In genomic region chr20:17636523-17637412, GRCh38 we compare ENCODE assay signal across 11 cellular contexts. TPM values are rescaled to one million over a fixed set of nuclear protein-coding genes. Genes with fewer than 3 reads are reported as not detected.
DNase-seq lines count a peak whose midpoint lies in the region; ATAC-seq, FAIRE-seq and TF ChIP-seq lines count a peak whose summit lies in the region.
"Had no signal": no experiment of that assay in that cellular context is flagged by ENCODE, and none has a peak within 500 bp of the region (broad histone marks: within the 10 kb centered on the region; RNA-seq: fewer than 3 reads in every experiment).

No MANE protein-coding gene starts in this region.

- no peaks in the 10 kb centered on the region for H3K36me3 Mint-ChIP-seq in activated naive CD4-positive, alpha-beta T cell treated with anti-CD3 and anti-CD28 coated beads, Interleukin-2, amount 50 U/mL, for 72 hours

- FAIRE-seq in H1 (lab: Jason Lieb, UNC): no peak
- FAIRE-seq: GM19239 had no signal

- peaks cover 10% of the 10 kb centered on the region for H3K79me1 ChIP-seq in H1 (ENCODE audit: low read depth, low read length)

- POLR2A ChIA-PET in H1 (lab: Charles Lee; ENCODE audit: partially characterized antibody): interaction anchor here (0.5 to 1.2 kb wide), 3 partner anchors 18 to 349 kb away, joined by 3 read pairs; no protein-coding TSS in a partner anchor

- no peak overlapping the region for H3K23ac ChIP-seq in H1 (ENCODE audit: insufficient read length)

- ATAC-seq in activated naive CD4-positive, alpha-beta T cell treated with anti-CD3 and anti-CD28 coated beads, Interleukin-2, amount 50 U/mL, for 72 hours: no peak

- H3K36me3 ChIP-seq in H1 (ENCODE audit: control insufficient read depth in 2 of 4, insufficient read depth in 4 of 4, low read length in 3 of 4) (peaks cover 17 to 38% (median 24%) of the 10 kb centered on the region in 4 experiments), MG63 (peaks cover 20% of the 10 kb centered on the region)

- 0 out of 2 replicates have a peak overlapping the region, but pooled peaks have one; percentile 46 for H2BK15ac ChIP-seq in H1 (ENCODE audit: low read length)

- H3K27me3 ChIP-seq in H1 (replicated peaks in 1 of 4; ENCODE audit: control insufficient read depth in 3 of 4, extremely low read depth in 1 of 4, insufficient read depth in 3 of 4, low read length in 3 of 4) (no peaks in the 10 kb centered on the region), MG63 (no peaks in the 10 kb centered on the region)

- H3K4me2 ChIP-seq in H1 (ENCODE audit: insufficient read depth in 1 of 2, low read depth in 2 of 2, low read length in 2 of 2): no peak overlapping the region

- H3K4ac ChIP-seq in H1 (replicated peaks; ENCODE audit: insufficient read length, low read depth, low read length): no peak overlapping the region

- no peaks in the 10 kb centered on the region for H3K9me3 Mint-ChIP-seq in activated naive CD4-positive, alpha-beta T cell treated with anti-CD3 and anti-CD28 coated beads, Interleukin-2, amount 50 U/mL, for 72 hours

- DNase-seq in Ammon's horn (ENCODE audit: low spot score) (peak; percentile 93), NCI-H2171 (lab: John Stamatoyannopoulos, UW) (peak; percentile 23), H1 (ENCODE audit: low read depth in 1 of 2, low spot score in 2 of 2) (no peak), myocyte (ENCODE audit: low read depth) (peak; percentile 46), GM03348 (ENCODE audit: low spot score) (no peak), MG63 (no peak)
- DNase-seq in activated naive CD4-positive, alpha-beta T cell treated with anti-CD3 and anti-CD28 coated beads, Interleukin-2, amount 50 U/mL, for 72 hours (ENCODE audit: low spot score in 2 of 2): no peak
- DNase-seq in activated CD8-positive, alpha-beta memory T cell treated with anti-CD3 and anti-CD28 coated beads, Interleukin-2, amount 50 U/mL, for 48 hours: no peak
- DNase-seq: AML-193, SW 1271 had no signal

- no peak overlapping the region for H2AK5ac ChIP-seq in H1 (ENCODE audit: low read depth, low read length)

- H2BK120ac ChIP-seq in H1 (replicated peaks; ENCODE audit: low read depth, low read length): no peak overlapping the region

- peaks cover 4 to 15% of the 10 kb centered on the region in 2 experiments for H4K20me1 ChIP-seq in H1 (replicated peaks in 1 of 2; ENCODE audit: control insufficient read depth in 1 of 2, insufficient read depth in 2 of 2, low read length in 2 of 2)

- no peak for TF ChIP-seq POLR2A in H1 (IDR thresholded peaks at IDR 0.05; ENCODE audit: control extremely low read depth in 1 of 2, low read depth in 2 of 2, low read length in 2 of 2)

- H3K9me3 ChIP-seq in H1 (ENCODE audit: insufficient read depth in 2 of 2, low read depth in 1 of 2, low read length in 1 of 2): no peaks in the 10 kb centered on the region
- no peaks in the 10 kb centered on the region for H3K9me3 ChIP-seq in MG63

- no peak overlapping the region for H3K56ac ChIP-seq in H1 (replicated peaks; ENCODE audit: insufficient read length, low read depth, low read length)

- no peak overlapping the region for H2BK20ac ChIP-seq in H1 (ENCODE audit: low read length)

- peaks cover 0 to 5% of the 10 kb centered on the region in 2 experiments; a peak in 1 of 4 replicates for H3K79me2 ChIP-seq in H1 (ENCODE audit: control insufficient read depth in 1 of 2, insufficient read depth in 2 of 2, low read length in 2 of 2)

- WGBS in H1 (ENCODE audit: extremely low coverage in 1 of 2, insufficient coverage in 1 of 2, insufficient read length in 1 of 2, insufficient replicate concordance in 2 of 2, low coverage in 1 of 2, low lambda C conversion rate in 2 of 2, missing lambda C conversion rate in 1 of 2), 2 experiments: 84% methylated on average over 21 of the region's 24 CpGs; no CpG with 5 or more reads in 1 of the 2 experiments

- H3K27ac ChIP-seq in H1 (ENCODE audit: low read depth, low read length): no peak overlapping the region

- peak; percentile 11 to 45 (median 28); a peak in 3 of 4 replicates for TF ChIP-seq CTCF in H1 (IDR thresholded peaks at IDR 0.05; ENCODE audit: control extremely low read depth in 1 of 3, insufficient read depth in 1 of 3, low read depth in 1 of 3, low read length in 3 of 3)

- peak overlapping the region; percentile 9 for H4K8ac ChIP-seq in H1 (ENCODE audit: extremely low read depth, insufficient read depth, low read length)

- H3K14ac ChIP-seq in H1 (ENCODE audit: insufficient read length): no peak overlapping the region

- H3K4me3 ChIP-seq in H1 (ENCODE audit: extremely low read depth in 1 of 4, insufficient read depth in 2 of 4, low read depth in 3 of 4, low read length in 4 of 4) (no peak overlapping the region), MG63 (no peak overlapping the region)

- H2BK5ac ChIP-seq in H1 (ENCODE audit: low read depth, low read length): peak overlapping the region; percentile 49; the same call in 1 of the 2 replicates

- 0 out of 2 replicates have a peak overlapping the region, but pooled peaks have one; percentile 17 for H2BK12ac ChIP-seq in H1 (ENCODE audit: low read depth, low read length)

- TF ChIP-seq RAD21 in H1 (IDR thresholded peaks at IDR 0.05 in 1 of 2, conservative IDR thresholded peaks at IDR 0.05 in 1 of 2; ENCODE audit: low read depth in 2 of 2, low read length in 2 of 2): peak; percentile 39 to 40

- no peak overlapping the region for H2AFZ ChIP-seq in H1 (ENCODE audit: low read length)

- CTCF ChIA-PET in H1 (lab: Charles Lee; ENCODE audit: partially characterized antibody): interaction anchor here (0.7 to 2.5 kb wide), 8 partner anchors 9 to 359 kb away, joined by 3 to 9 read pairs (median 4); no protein-coding TSS in a partner anchor

- H3K27ac Mint-ChIP-seq in activated naive CD4-positive, alpha-beta T cell treated with anti-CD3 and anti-CD28 coated beads, Interleukin-2, amount 50 U/mL, for 72 hours: no peak overlapping the region

- no peaks in the 10 kb centered on the region for H3K23me2 ChIP-seq in H1 (ENCODE audit: low read depth, low read length)

- no peak overlapping the region for H4K5ac ChIP-seq in H1 (ENCODE audit: insufficient read length, low read depth, low read length)

- no peak overlapping the region; a peak in 1 of 7 replicates for H3K9ac ChIP-seq in H1 (replicated peaks in 1 of 4; ENCODE audit: extremely low read depth in 1 of 4, low read depth in 3 of 4, low read length in 3 of 4)

- peak overlapping the region; percentile 61 for H4K91ac ChIP-seq in H1 (replicated peaks; ENCODE audit: insufficient read length, low read length)

- H3K18ac ChIP-seq in H1 (ENCODE audit: extremely low read depth, low read length): peak overlapping the region; percentile 60; the same call in 1 of the 2 replicates

- peaks cover 0 to 7% (median 3%) of the 10 kb centered on the region in 4 experiments; a peak in 3 of 7 replicates for H3K4me1 ChIP-seq in H1 (replicated peaks in 1 of 4; ENCODE audit: control insufficient read depth in 3 of 4, insufficient read depth in 4 of 4, low read length in 3 of 4)

- no peak for TF ChIP-seq EP300 in H1 (IDR thresholded peaks at IDR 0.05; ENCODE audit: borderline replicate concordance in 1 of 2, low read depth in 2 of 2, low read length in 2 of 2)

TF ChIP-seq in H1, 55 proteins besides CTCF, POLR2A, EP300 and RAD21 (continues in another document):
- TF ChIP-seq SIRT6 (IDR thresholded peaks at IDR 0.05; ENCODE audit: low read length) (no peak), SAP30 (IDR thresholded peaks at IDR 0.05; ENCODE audit: insufficient read depth, insufficient replicate concordance, low read length) (no peak), JUND (IDR thresholded peaks at IDR 0.05; ENCODE audit: low read length) (no peak), SP4 (IDR thresholded peaks at IDR 0.05; ENCODE audit: low read length) (no peak), SIX5 (IDR thresholded peaks at IDR 0.05; ENCODE audit: low read depth, low read length) (no peak), ZNF274 (IDR thresholded peaks at IDR 0.05; ENCODE audit: borderline replicate concordance, extremely low read depth, low read length) (no peak), TAF1 (IDR thresholded peaks at IDR 0.05; ENCODE audit: low read depth, low read length) (no peak), ATF2 (IDR thresholded peaks at IDR 0.05; ENCODE audit: low read length) (no peak), EZH2 (IDR thresholded peaks at IDR 0.05; ENCODE audit: low read depth, low read length, severe bottlenecking) (no peak), KDM4A (IDR thresholded peaks at IDR 0.05; ENCODE audit: low read depth, low read length, severe bottlenecking) (no peak), RXRA (IDR thresholded peaks at IDR 0.05; ENCODE audit: insufficient read depth, low read depth, low read length) (no peak), RFX5 (IDR thresholded peaks at IDR 0.05; ENCODE audit: borderline replicate concordance, low read depth, low read length) (no peak), CHD1 (IDR thresholded peaks at IDR 0.05; ENCODE audit: low read depth, low read length) (no peak)

RNA-seq across cellular contexts. Expression of gene RRBP1, which starts 45.3 kb away (rescaled TPM):
- total RNA-seq in H1 (2021; fragmentation: NEBNext Ultra II Directional; extraction: Animal tissue kit (Norgen Biotek cat#: 25700)): 153 and 157 TPM in 2 replicates
- polyA plus RNA-seq in H1 (2011; rRNA removed): 15.9 and 20.2 TPM in 2 replicates
- 37.4 TPM for polyA plus RNA-seq in H1 (2011; cell fraction: cytosol; rRNA removed)
- polyA plus RNA-seq in H1 (2011; cell fraction: nucleus; rRNA removed): 71.6 TPM
- polyA plus RNA-seq in H1 (2012, experiment 1 of 2): 82.9 to 111 TPM (median 107 TPM) in 4 replicates
- polyA plus RNA-seq in H1 (2012, experiment 2 of 2): 24.2 TPM
- polyA plus RNA-seq in H1 (2013, experiment 1 of 2): 178 TPM
- 185 TPM for polyA plus RNA-seq in H1 (2013, experiment 2 of 2)
- polyA minus RNA-seq in H1 (2011; rRNA and poly(A)+ RNA removed): 25.7 and 32.9 TPM in 2 replicates
- polyA minus RNA-seq in H1 (2011; cell fraction: cytosol; rRNA and poly(A)+ RNA removed): 45.1 TPM
- polyA minus RNA-seq in H1 (2011; cell fraction: nucleus; rRNA and poly(A)+ RNA removed): 40.6 TPM
- total RNA-seq in myocyte: 77.4 and 86.8 TPM in 2 replicates
- 135 TPM for polyA plus RNA-seq in myocyte (2012)
- 10 to 100 TPM; 23.4 to 38.1 TPM for total RNA-seq in activated naive CD4-positive, alpha-beta T cell treated with anti-CD3 and anti-CD28 coated beads, Interleukin-2, amount 50 U/mL, for 72 hours
- total RNA-seq in MG63 (2014; rRNA removed; shearing (Covaris generic); ENCODE audit: low replicate concordance): 65.2 and 83.3 TPM in 2 replicates

Comparison
In these comparisons a context has a peak if more than half of its experiments do, and no peak if none do; other contexts are left out.
1. DNase-seq: peak in Ammon's horn (single experiment), NCI-H2171 (single experiment) and myocyte (single experiment); none in H1 (0 of 2), activated naive CD4-positive, alpha-beta T cell treated with anti-CD3 and anti-CD28 coated beads, Interleukin-2, amount 50 U/mL, for 72 hours (0 of 2), GM03348 (single experiment), activated CD8-positive, alpha-beta memory T cell treated with anti-CD3 and anti-CD28 coated beads, Interleukin-2, amount 50 U/mL, for 48 hours (single experiment) and MG63 (single experiment).